In the genomic region with DNA sequence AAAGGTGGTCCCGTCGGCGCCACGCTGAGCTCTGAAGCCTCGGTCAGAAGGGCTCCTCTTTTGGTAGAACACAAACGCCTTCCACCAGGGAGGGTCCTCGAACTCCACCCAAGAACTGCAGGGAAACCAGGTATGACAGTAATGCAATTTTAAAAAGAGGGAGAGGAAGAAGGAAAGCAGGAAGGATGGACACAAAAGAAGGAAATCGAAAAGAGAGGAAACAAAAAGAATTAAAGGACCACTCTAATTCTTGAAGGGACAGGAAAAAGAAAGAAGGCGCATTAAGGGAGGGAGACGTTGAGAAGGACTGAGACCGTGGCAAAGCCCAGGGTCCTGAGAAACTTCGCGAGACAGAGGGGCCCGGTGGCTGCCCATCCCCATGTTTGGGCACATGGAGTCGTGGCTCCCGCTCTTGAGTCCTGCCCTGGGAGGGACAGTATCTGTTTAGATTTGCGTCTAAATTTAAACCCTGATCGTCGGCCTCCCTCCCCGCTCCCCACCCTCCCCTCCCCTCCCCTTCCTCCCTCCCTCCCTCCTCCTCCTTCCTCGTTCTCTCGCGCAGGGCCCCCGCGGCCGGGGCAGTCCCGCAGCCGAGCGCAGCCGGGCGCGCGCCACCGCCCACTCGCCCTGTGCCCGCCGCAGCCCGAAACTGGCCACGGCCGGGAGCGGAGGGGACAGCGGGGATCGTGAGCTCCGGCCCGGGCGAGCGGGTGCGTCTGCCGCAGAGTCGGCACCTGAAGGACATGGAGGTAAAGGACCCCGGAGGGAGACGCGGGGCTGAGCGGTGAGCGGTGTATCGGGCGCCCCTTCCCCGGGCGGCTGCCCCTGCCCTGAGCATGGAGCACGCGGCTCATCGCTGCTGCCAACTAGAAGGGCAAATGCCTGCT, we compare ENCODE assay signal across 8 cellular contexts. TPM values are rescaled to one million over a fixed set of nuclear protein-coding genes. Genes with fewer than 3 reads are reported as not detected.
DNase-seq lines count a peak whose midpoint lies in the region; ATAC-seq and TF ChIP-seq lines count a peak whose summit lies in the region.

A gene with protein sequence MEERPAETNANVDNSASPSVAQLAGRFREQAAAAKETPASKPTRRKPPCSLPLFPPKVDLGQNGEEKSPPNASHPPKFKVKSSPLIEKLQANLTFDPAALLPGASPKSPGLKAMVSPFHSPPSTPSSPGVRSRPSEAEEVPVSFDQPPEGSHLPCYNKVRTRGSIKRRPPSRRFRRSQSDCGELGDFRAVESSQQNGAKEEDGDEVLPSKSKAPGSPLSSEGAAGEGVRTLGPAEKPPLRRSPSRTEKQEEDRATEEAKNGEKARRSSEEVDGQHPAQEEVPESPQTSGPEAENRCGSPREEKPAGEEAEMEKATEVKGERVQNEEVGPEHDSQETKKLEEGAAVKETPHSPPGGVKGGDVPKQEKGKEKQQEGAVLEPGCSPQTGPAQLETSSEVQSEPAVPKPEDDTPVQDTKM (plus strand): TSS at position 552 of the 887 bp plus-strand sequence. CDS start 192 bp downstream, at position 744.

- ATAC-seq in HG03432 (IDR thresholded peaks at IDR 0.05; ENCODE audit: unreplicated experiment) (peak; percentile 40), lung (ENCODE audit: insufficient read depth, low FRiP score) (peak; percentile 82)

- H3K4me1 ChIP-seq in lung (ENCODE audit: control insufficient read depth in 2 of 2, insufficient read depth in 2 of 2, low read length in 2 of 2) = peaks cover 8 to 17% of the 10 kb centered on the region in 2 donors

- TF ChIP-seq CTCF in lung (IDR thresholded peaks at IDR 0.05; ENCODE audit: control extremely low read depth, extremely low read depth) = no peak

- peak within 1 kb of the TSS; percentile 71 for H3K4me3 ChIP-seq in lung

- no peaks in the 10 kb centered on the region for H3K9me3 ChIP-seq in lung (ENCODE audit: control insufficient read depth in 2 of 2, insufficient read depth in 1 of 2, low read length in 1 of 2)

- DNase-seq in D341Med (ENCODE audit: low spot score) = peak; percentile 58
- DNase-seq in activated CD4-positive, CD25-positive, alpha-beta regulatory T cell treated with anti-CD3 and anti-CD28 coated beads, Interleukin-2, amount 50 U/mL, for 16 hours (ENCODE audit: low read depth, low spot score) = peak; percentile 48
- no peak for DNase-seq in lung (ENCODE audit: low spot score)
- DNase-seq in stimulated activated CD8-positive, alpha-beta memory T cell treated with anti-CD3 and anti-CD28 coated beads, Interleukin-4, amount 100 ng/mL, for 24 hours (ENCODE audit: low read depth) = peak; percentile 56
- no peak for DNase-seq in LoVo (ENCODE audit: low spot score)
- DNase-seq in HCEC 1CT = no peak

- H3K27ac ChIP-seq in cingulate gyrus (ENCODE audit: low read depth, low read length) (peak within 1 kb of the TSS; percentile 83), lung (ENCODE audit: low read depth in 1 of 2, low read length in 1 of 2) (peak within 1 kb of the TSS; percentile 87 to 92)

- H3K36me3 ChIP-seq in lung (ENCODE audit: control insufficient read depth in 2 of 2, insufficient read depth in 2 of 2, low read length in 2 of 2) = no peaks in the 10 kb centered on the region

- no peaks in the 10 kb centered on the region for H3K27me3 ChIP-seq in lung (ENCODE audit: control insufficient read depth, insufficient read depth)

- 3 to 6% methylated on average over 62 of the region's 62 CpGs for WGBS in lung, 2 donors

RNA-seq across cellular contexts. Expression of the gene that starts here (rescaled TPM):
- total RNA-seq in lung = 10 to 100 TPM; 22.7 to 29.4 TPM
- polyA plus RNA-seq in lung = 10 to 100 TPM in 1 of 2 donors, 1 to 10 TPM in 1; 7.6 to 25.0 TPM

Comparison
In these comparisons a context has a peak if more than half of its experiments do, and no peak if none do; other contexts are left out.
1. DNase-seq: peak in D341Med (single experiment), activated CD4-positive, CD25-positive, alpha-beta regulatory T cell treated with anti-CD3 and anti-CD28 coated beads, Interleukin-2, amount 50 U/mL, for 16 hours (single experiment) and stimulated activated CD8-positive, alpha-beta memory T cell treated with anti-CD3 and anti-CD28 coated beads, Interleukin-4, amount 100 ng/mL, for 24 hours (single experiment); none in lung (single experiment), LoVo (single experiment) and HCEC 1CT (single experiment).